In genomic region chr4:176298664-176299063, GRCh38 we compare ENCODE assay signal across 32 cellular contexts. TPM values are rescaled to one million over a fixed set of nuclear protein-coding genes. Genes with fewer than 3 reads are reported as not detected.
"Had no signal": no experiment of that assay in that cellular context is flagged by ENCODE, and none has a peak within 500 bp of the region (broad histone marks: within the 10 kb centered on the region; RNA-seq: fewer than 3 reads in every experiment).

No MANE protein-coding gene starts in this region.

- H3K4me3 ChIP-seq: coronary artery, dorsolateral prefrontal cortex, esophagus squamous epithelium, gastroesophageal sphincter, heart right ventricle, hepatocyte had no signal

- ATAC-seq: activated T-cell treated with anti-CD3 and anti-CD28 coated beads, Interleukin-2, amount 50 U/mL, for 4 hours; activated T-helper 17 cell treated with anti-CD3 and anti-CD28 coated beads, Interleukin-2, amount 50 U/mL, for 72 hours; gastroesophageal sphincter; heart right ventricle; T-helper 17 cell had no signal

- H3K27ac Mint-ChIP-seq: activated CD4-positive, alpha-beta memory T cell treated with anti-CD3 and anti-CD28 coated beads, Interleukin-2, amount 10 ng/mL, durations not matched to agents 7 days and 5 days; activated CD4-positive, alpha-beta T cell treated with anti-CD3 and anti-CD28 coated beads, Interleukin-2, amount 10 ng/mL, durations not matched to agents 7 days and 5 days; activated naive CD8-positive, alpha-beta T cell; activated T-helper 17 cell treated with anti-CD3 and anti-CD28 coated beads, Interleukin-2, amount 50 U/mL, for 72 hours; dendritic cell treated with granulocyte-macrophage colony-stimulating factor and Interleukin-4, amounts not matched to agents 40 ng/mL and 50 ng/mL, for 4 days; T-helper 17 cell; T-helper 2 cell treated with Interferon-gamma antibody and Interleukin-4, amounts not matched to agents 5 μg/mL and 100 μg/mL, for 36 hours had no signal

- H3K36me3 ChIP-seq: brain microvascular endothelial cell, esophagus squamous epithelium, gastroesophageal sphincter, heart right ventricle had no signal

- H3K4me1 ChIP-seq: esophagus squamous epithelium, gastroesophageal sphincter, heart right ventricle had no signal

- H3K36me3 Mint-ChIP-seq: activated naive CD8-positive, alpha-beta T cell had no signal

- H3K9me3 ChIP-seq: esophagus squamous epithelium, gastroesophageal sphincter, heart right ventricle had no signal

- H2AFZ ChIP-seq: hepatocyte had no signal

- DNase-seq: activated CD4-positive, alpha-beta memory T cell treated with anti-CD3 and anti-CD28 coated beads, Interleukin-2, amount 10 ng/mL, durations not matched to agents 7 days and 5 days; activated CD4-positive, alpha-beta T cell treated with anti-CD3 and anti-CD28 coated beads for 1 hour; activated CD4-positive, alpha-beta T cell treated with anti-CD3 and anti-CD28 coated beads for 4 hours; activated CD4-positive, alpha-beta T cell treated with anti-CD3 and anti-CD28 coated beads, Interleukin-2, amount 10 ng/mL, durations not matched to agents 7 days and 5 days; activated CD4-positive, alpha-beta T cell treated with anti-CD3 and anti-CD28 coated beads, Interleukin-2, amount 50 U/mL, for 4 hours; activated CD4-positive, CD25-positive, alpha-beta regulatory T cell; activated effector memory CD4-positive, alpha-beta T cell treated with Interleukin-2 at 50 U/mL for 16 hours; activated gamma-delta T cell treated with Interleukin-2 at 50 U/mL for 16 hours; activated naive CD4-positive, alpha-beta T cell treated with anti-CD3 and anti-CD28 coated beads, Interleukin-2, amount 50 U/mL, for 16 hours; activated naive CD4-positive, alpha-beta T cell treated with Interleukin-2 at 50 U/mL for 16 hours; activated T-cell treated with anti-CD3 and anti-CD28 coated beads, Interleukin-2, amount 50 U/mL, for 4 hours; amniotic stem cell; anterior cingulate cortex; brain microvascular endothelial cell; dorsolateral prefrontal cortex; effector memory CD4-positive, alpha-beta T cell; erythroblast; esophagus squamous epithelium; foreskin melanocyte; heart right ventricle; T-helper 17 cell; T1000 had no signal

- H3K9me3 Mint-ChIP-seq: activated CD4-positive, alpha-beta memory T cell treated with anti-CD3 and anti-CD28 coated beads, Interleukin-2, amount 10 ng/mL, durations not matched to agents 7 days and 5 days; activated CD4-positive, alpha-beta T cell treated with anti-CD3 and anti-CD28 coated beads, Interleukin-2, amount 10 ng/mL, durations not matched to agents 7 days and 5 days; activated T-cell treated with anti-CD3 and anti-CD28 coated beads, Interleukin-2, amount 50 U/mL, for 4 hours; activated T-helper 17 cell treated with anti-CD3 and anti-CD28 coated beads, Interleukin-2, amount 50 U/mL, for 72 hours; central memory CD8-positive, alpha-beta T cell; dendritic cell treated with granulocyte-macrophage colony-stimulating factor and Interleukin-4, amounts not matched to agents 40 ng/mL and 50 ng/mL, for 4 days; T-helper 2 cell treated with Interferon-gamma antibody and Interleukin-4, amounts not matched to agents 5 μg/mL and 100 μg/mL, for 36 hours had no signal

- H3K4me1 Mint-ChIP-seq: activated CD4-positive, alpha-beta memory T cell treated with anti-CD3 and anti-CD28 coated beads, Interleukin-2, amount 10 ng/mL, durations not matched to agents 7 days and 5 days; activated CD4-positive, alpha-beta T cell treated with anti-CD3 and anti-CD28 coated beads, Interleukin-2, amount 10 ng/mL, durations not matched to agents 7 days and 5 days; activated T-helper 17 cell treated with anti-CD3 and anti-CD28 coated beads, Interleukin-2, amount 50 U/mL, for 72 hours; central memory CD8-positive, alpha-beta T cell; T-helper 17 cell had no signal

- H3K27me3 ChIP-seq: brain microvascular endothelial cell, esophagus squamous epithelium, gastroesophageal sphincter, heart right ventricle, hepatocyte had no signal

- H3K27me3 Mint-ChIP-seq: activated CD4-positive, alpha-beta T cell treated with anti-CD3 and anti-CD28 coated beads, Interleukin-2, amount 10 ng/mL, durations not matched to agents 7 days and 5 days had no signal

- H3K27ac ChIP-seq: brain microvascular endothelial cell, coronary artery, dorsolateral prefrontal cortex, esophagus squamous epithelium, gastroesophageal sphincter, heart right ventricle, hepatocyte had no signal

- H3K79me2 ChIP-seq: hepatocyte had no signal

- H3K4me3 Mint-ChIP-seq: activated CD4-positive, alpha-beta memory T cell treated with anti-CD3 and anti-CD28 coated beads, Interleukin-2, amount 10 ng/mL, durations not matched to agents 7 days and 5 days; activated CD4-positive, alpha-beta T cell treated with anti-CD3 and anti-CD28 coated beads, Interleukin-2, amount 10 ng/mL, durations not matched to agents 7 days and 5 days; activated naive CD8-positive, alpha-beta T cell; activated T-cell treated with anti-CD3 and anti-CD28 coated beads, Interleukin-2, amount 50 U/mL, for 4 hours; activated T-helper 17 cell treated with anti-CD3 and anti-CD28 coated beads, Interleukin-2, amount 50 U/mL, for 72 hours; central memory CD8-positive, alpha-beta T cell; dendritic cell treated with granulocyte-macrophage colony-stimulating factor and Interleukin-4, amounts not matched to agents 40 ng/mL and 50 ng/mL, for 4 days; T-helper 17 cell; T-helper 2 cell treated with Interferon-gamma antibody and Interleukin-4, amounts not matched to agents 5 μg/mL and 100 μg/mL, for 36 hours had no signal

- H3K4me2 ChIP-seq: hepatocyte had no signal

RNA-seq across cellular contexts. Expression of gene ASB5, which starts 29.6 kb away (rescaled TPM):
- total RNA-seq: activated CD4-positive, alpha-beta memory T cell treated with anti-CD3 and anti-CD28 coated beads, Interleukin-2, amount 10 ng/mL, durations not matched to agents 7 days and 5 days; activated CD4-positive, alpha-beta T cell treated with anti-CD3 and anti-CD28 coated beads, Interleukin-2, amount 10 ng/mL, durations not matched to agents 7 days and 5 days; activated T-cell treated with anti-CD3 and anti-CD28 coated beads, Interleukin-2, amount 50 U/mL, for 4 hours; activated T-helper 17 cell treated with anti-CD3 and anti-CD28 coated beads, Interleukin-2, amount 50 U/mL, for 72 hours; bronchial epithelial cell; glomerular endothelial cell; T-helper 17 cell had no signal
